ENCODE assay signal across 9 cellular contexts in the genomic region with DNA sequence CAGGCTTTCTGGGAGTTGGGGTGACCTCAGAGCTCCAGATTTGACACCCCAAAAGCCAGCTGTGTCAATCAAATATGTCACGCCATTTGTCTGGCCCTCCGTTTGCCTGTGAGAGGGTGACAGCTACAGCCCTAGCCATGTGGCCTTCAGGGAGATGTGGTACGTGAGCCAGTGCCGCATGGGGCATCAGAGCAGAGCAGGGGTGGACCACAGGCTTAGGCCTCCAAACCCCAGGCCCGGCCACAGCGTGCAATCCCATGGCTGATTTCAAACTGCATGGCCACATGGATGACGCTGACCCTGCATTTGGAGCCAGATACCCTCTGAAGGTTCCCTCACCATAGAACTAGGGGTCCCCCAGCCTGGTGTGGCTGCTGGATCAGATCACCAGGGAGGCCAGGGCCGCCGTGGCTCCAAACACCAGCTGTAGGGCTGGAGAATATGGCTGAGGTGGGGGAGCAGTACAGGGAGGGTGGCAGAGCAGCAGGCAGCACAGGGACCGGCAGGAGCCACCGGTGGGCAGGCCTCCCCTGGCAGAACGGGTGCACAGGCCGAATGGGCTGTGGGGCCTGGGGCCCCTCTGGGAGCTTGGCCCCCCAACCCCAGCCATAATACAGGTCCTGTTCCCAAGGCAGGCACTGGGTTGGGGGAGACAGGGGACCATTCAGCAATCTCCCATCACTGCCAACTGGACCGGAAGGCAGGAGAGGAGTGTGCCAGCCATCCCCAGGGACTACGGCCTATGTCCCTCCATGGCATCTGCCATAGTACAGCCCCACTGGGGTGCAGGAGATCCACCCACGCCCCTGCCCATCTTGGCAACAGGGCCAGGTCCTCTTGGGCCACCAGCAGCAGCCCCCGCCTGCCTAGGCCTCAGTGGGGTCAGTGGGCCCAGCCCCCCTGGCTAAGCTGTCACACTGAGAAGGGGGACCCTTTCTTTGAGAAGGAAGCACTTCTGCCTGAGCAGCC. TPM values are rescaled to one million over a fixed set of nuclear protein-coding genes. Genes with fewer than 3 reads are reported as not detected.
DNase-seq lines count a peak whose midpoint lies in the region; FAIRE-seq and TF ChIP-seq lines count a peak whose summit lies in the region.
"Had no signal": no experiment of that assay in that cellular context is flagged by ENCODE, and none has a peak within 500 bp of the region (broad histone marks: within the 10 kb centered on the region; RNA-seq: fewer than 3 reads in every experiment).

No MANE protein-coding gene starts in this region.

- H3K36me3 ChIP-seq in A673 (ENCODE audit: insufficient read depth, low read length, poor library complexity, severe bottlenecking) = peaks cover 7% of the 10 kb centered on the region
- peaks cover 10% of the 10 kb centered on the region for H3K36me3 ChIP-seq in iPS-15b (ENCODE audit: control insufficient read depth, insufficient read depth, low read length)

- H3K27ac Mint-ChIP-seq in activated CD4-positive, alpha-beta memory T cell treated with anti-CD3 and anti-CD28 coated beads for 36 hours = no peak overlapping the region

- H3K27ac ChIP-seq in A673 (ENCODE audit: low read depth, low read length, poor library complexity, severe bottlenecking) = no peak overlapping the region

- intact Hi-C loops in A673 (cut with micrococcal nuclease; ENCODE audit: unreplicated experiment) = no loop called here
- intact Hi-C loops in activated CD4-positive, alpha-beta memory T cell treated with anti-CD3 and anti-CD28 coated beads for 36 hours (cut with micrococcal nuclease) = loop anchor here (2.0 to 5.0 kb wide), 2 partner anchors 22 to 42 kb away; partner anchors contain the start of genes ABCA2 and NPDC1

- H3K27me3 ChIP-seq in A673 (replicated peaks; ENCODE audit: insufficient read depth, low read depth, low read length, poor library complexity) (no peaks in the 10 kb centered on the region), iPS-15b (ENCODE audit: control insufficient read depth, insufficient read depth, low read length) (peaks cover 11% of the 10 kb centered on the region)

- peaks cover 8% of the 10 kb centered on the region for H3K4me1 Mint-ChIP-seq in activated CD4-positive, alpha-beta memory T cell treated with anti-CD3 and anti-CD28 coated beads for 36 hours (ENCODE audit: low read depth)

- H3K9me3 Mint-ChIP-seq in activated CD4-positive, alpha-beta memory T cell treated with anti-CD3 and anti-CD28 coated beads for 36 hours = no peaks in the 10 kb centered on the region

- no TSS peak for BruUV-seq in A673 (replicated peaks; lab: Mats Ljungman, UMichigan)

- CTCF ChIA-PET in A673 (lab: Charles Lee) = interaction anchor here (0.6 to 2.0 kb wide), 8 partner anchors 16 to 368 kb away, joined by 3 to 11 read pairs (median 5); partner anchors contain the start of gene MAN1B1
- CTCF ChIA-PET in activated CD4-positive, alpha-beta memory T cell treated with anti-CD3 and anti-CD28 coated beads for 36 hours (lab: Charles Lee) = interaction anchor here (0.7 to 10.6 kb wide), 27 partner anchors 9 to 291 kb away, joined by 3 to 208 read pairs (median 4); partner anchors contain the start of genes ABCA2, DPP7, FUT7 and LRRC26

- no peak overlapping the region for H3K9ac ChIP-seq in iPS-15b (ENCODE audit: low read depth, low read length)

- H3K4me3 ChIP-seq in A673 (ENCODE audit: low read depth, low read length, poor library complexity, severe bottlenecking) = peak overlapping the region; percentile 61
- peak overlapping the region; percentile 66 for H3K4me3 ChIP-seq in iPS-15b (ENCODE audit: low read depth, low read length)

- no peaks in the 10 kb centered on the region for H3K36me3 Mint-ChIP-seq in activated CD4-positive, alpha-beta memory T cell treated with anti-CD3 and anti-CD28 coated beads for 36 hours

- TF ChIP-seq CTCF in A673 (conservative IDR thresholded peaks at IDR 0.05; ENCODE audit: low read depth, low read length) = no peak

- no peak for DNase-seq in A673 (ENCODE audit: low spot score)
- DNase-seq in GM12891 (ENCODE audit: insufficient read length, low spot score) = no peak
- DNase-seq in activated CD4-positive, alpha-beta memory T cell treated with anti-CD3 and anti-CD28 coated beads for 36 hours = no peak
- no peak for DNase-seq in CD1c-positive myeloid dendritic cell (ENCODE audit: extremely low spot score)
- no peak for DNase-seq in NCI-H2196 treated with DMSO at 0.1 percent for 48 hours (lab: John Stamatoyannopoulos, UW; ENCODE audit: unreplicated experiment)
- no peak for DNase-seq in NCI-H1694 (lab: John Stamatoyannopoulos, UW)
- no peak for DNase-seq in GM19239 (ENCODE audit: insufficient read length, low spot score)

- H3K4me1 ChIP-seq in A673 (ENCODE audit: insufficient read depth, low read length, poor library complexity, severe bottlenecking) (peaks cover 15% of the 10 kb centered on the region), iPS-15b (ENCODE audit: control insufficient read depth, insufficient read depth, low read length) (no peaks in the 10 kb centered on the region)

- FAIRE-seq in GM12891 (lab: Jason Lieb, UNC) (peak; percentile 47), GM19239 (lab: Jason Lieb, UNC) (no peak)
- FAIRE-seq: islet of Langerhans had no signal

- H3K27me3 Mint-ChIP-seq in activated CD4-positive, alpha-beta memory T cell treated with anti-CD3 and anti-CD28 coated beads for 36 hours = no peaks in the 10 kb centered on the region

- POLR2A ChIA-PET in A673 (lab: Charles Lee; ENCODE audit: low non-redundant PET) = no interaction called here
- POLR2A ChIA-PET in activated CD4-positive, alpha-beta memory T cell treated with anti-CD3 and anti-CD28 coated beads for 36 hours (lab: Charles Lee) = interaction anchor here (1.2 to 4.3 kb wide), 4 partner anchors 9 to 172 kb away, joined by 3 to 27 read pairs (median 6); partner anchors contain the start of genes MAN1B1 and TUBB4B

- no peak for TF ChIP-seq POLR2A in GM12891 (IDR thresholded peaks at IDR 0.05; ENCODE audit: low read depth, low read length)

- peak overlapping the region; percentile 52 for H3K4me3 Mint-ChIP-seq in activated CD4-positive, alpha-beta memory T cell treated with anti-CD3 and anti-CD28 coated beads for 36 hours

- H3K9me3 ChIP-seq in A673 (ENCODE audit: low read depth, low read length, poor library complexity, severe bottlenecking) (no peaks in the 10 kb centered on the region), iPS-15b (ENCODE audit: control insufficient read depth, insufficient read depth, low read length) (no peaks in the 10 kb centered on the region)

TF ChIP-seq in GM12891, 5 proteins besides CTCF, POLR2A, EP300 and RAD21:
- TF ChIP-seq PAX5 (IDR thresholded peaks at IDR 0.05; ENCODE audit: insufficient read depth, low read length, severe bottlenecking) = no peak
- TF ChIP-seq POLR2AphosphoS5 (IDR thresholded peaks at IDR 0.05; ENCODE audit: low read depth, low read length) = no peak
- no peak for TF ChIP-seq SPI1 (IDR thresholded peaks at IDR 0.05; ENCODE audit: low read depth, low read length)
- no peak for TF ChIP-seq TAF1 (IDR thresholded peaks at IDR 0.05; ENCODE audit: low read depth, low read length)
- TF ChIP-seq POU2F2 (IDR thresholded peaks at IDR 0.05; ENCODE audit: low read depth, low read length) = no peak
TF ChIP-seq in GM12891: peak in this region for 0.

RNA-seq across cellular contexts. Expression of gene SAPCD2, which starts 1.5 kb away (rescaled TPM):
- total RNA-seq in A673 (2021) = 30.6 and 33.7 TPM in 2 replicates
- polyA plus RNA-seq in GM12891 (2012; ENCODE audit: low read depth, missing spikeins) = 1.3 TPM
- 1 to 10 TPM; 6.4 to 6.6 TPM for total RNA-seq in activated CD4-positive, alpha-beta memory T cell treated with anti-CD3 and anti-CD28 coated beads for 36 hours

RNA-seq across cellular contexts. Expression of gene UAP1L1, which starts 8.5 kb away (rescaled TPM):
- 11.2 and 13.0 TPM in 2 replicates for total RNA-seq in A673 (2021)
- polyA plus RNA-seq in GM12891 (2012; ENCODE audit: low read depth, missing spikeins) = 6.3 TPM
- 1 to 10 TPM; 6.7 to 7.7 TPM for total RNA-seq in activated CD4-positive, alpha-beta memory T cell treated with anti-CD3 and anti-CD28 coated beads for 36 hours

RNA-seq across cellular contexts. Expression of gene ENTPD2, which starts 15.0 kb away (rescaled TPM):
- not detected in 2 replicates for total RNA-seq in A673 (2021)
- polyA plus RNA-seq in GM12891 (2012; ENCODE audit: low read depth, missing spikeins) = 5.7 TPM
- total RNA-seq in activated CD4-positive, alpha-beta memory T cell treated with anti-CD3 and anti-CD28 coated beads for 36 hours = not detected

RNA-seq across cellular contexts. Expression of gene MAN1B1, which starts 18.0 kb away (rescaled TPM):
- total RNA-seq in A673 (2021) = 48.6 and 54.9 TPM in 2 replicates
- polyA plus RNA-seq in GM12891 (2012; ENCODE audit: low read depth, missing spikeins) = 20.4 TPM
- total RNA-seq in activated CD4-positive, alpha-beta memory T cell treated with anti-CD3 and anti-CD28 coated beads for 36 hours = 10 to 100 TPM; 32.9 to 33.1 TPM

RNA-seq across cellular contexts. Expression of gene NPDC1, which starts 22.8 kb away (rescaled TPM):
- total RNA-seq in A673 (2021) = 73.9 and 81.4 TPM in 2 replicates
- polyA plus RNA-seq in GM12891 (2012; ENCODE audit: low read depth, missing spikeins) = 2.2 TPM
- total RNA-seq in activated CD4-positive, alpha-beta memory T cell treated with anti-CD3 and anti-CD28 coated beads for 36 hours = 10 to 100 TPM; 36.0 to 42.6 TPM
